In the genomic region with DNA sequence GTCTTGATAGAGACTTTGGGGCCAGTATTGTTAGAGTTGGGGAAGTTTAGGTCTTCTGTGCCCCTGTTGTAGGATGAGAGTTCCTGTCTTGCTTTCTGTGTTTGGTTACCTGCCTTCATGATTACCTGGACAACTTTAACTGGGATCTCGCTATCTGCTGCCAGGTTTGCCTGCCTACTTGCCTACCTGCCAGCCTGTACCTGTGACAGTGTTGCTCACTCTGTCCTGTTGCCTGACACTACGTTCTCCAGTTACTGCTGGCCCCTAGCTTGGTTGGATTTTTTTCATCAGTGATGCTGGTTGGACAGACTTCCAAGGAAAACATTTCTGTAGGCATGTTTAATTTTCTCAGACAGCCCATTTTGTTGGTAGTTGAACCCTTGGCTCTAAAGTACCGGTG, we compare ENCODE assay signal across 23 cellular contexts. TPM values are rescaled to one million over a fixed set of nuclear protein-coding genes. Genes with fewer than 3 reads are reported as not detected.
DNase-seq lines count a peak whose midpoint lies in the region; ATAC-seq and TF ChIP-seq lines count a peak whose summit lies in the region.
"Had no signal": no experiment of that assay in that cellular context is flagged by ENCODE, and none has a peak within 500 bp of the region (broad histone marks: within the 10 kb centered on the region; RNA-seq: fewer than 3 reads in every experiment).

No MANE protein-coding gene starts in this region.

- H2BK120ac ChIP-seq in H9 (ENCODE audit: low read depth, low read length, poor library complexity, severe bottlenecking) (no peak overlapping the region), mesenchymal stem cell (ENCODE audit: low read depth, low read length) (no peak overlapping the region), trophoblast cell (ENCODE audit: insufficient read depth, low read length, poor library complexity) (no peak overlapping the region)

- H3K79me2 ChIP-seq in H9 (ENCODE audit: insufficient read depth, low read length) (peaks cover 2% of the 10 kb centered on the region; the same call in 1 of the 2 replicates), trophoblast cell (ENCODE audit: control insufficient read depth, insufficient read depth, low read length, poor library complexity) (no peaks in the 10 kb centered on the region)

- H3K27me3 Mint-ChIP-seq in H9 (ENCODE audit: low read depth), result no peaks in the 10 kb centered on the region
- H3K27me3 Mint-ChIP-seq: CD4-positive, alpha-beta T cell; CD8-positive, alpha-beta memory T cell had no signal

- ATAC-seq in left ventricle myocardium superior (no peak), GM21825 (IDR thresholded peaks at IDR 0.05; ENCODE audit: unreplicated experiment) (no peak)
- ATAC-seq: A549, GM12878, HCT116 had no signal

- H3K36me3 Mint-ChIP-seq in H9 (ENCODE audit: insufficient read depth in 1 of 3, low read depth in 3 of 3), result peaks cover 2 to 9% (median 8%) of the 10 kb centered on the region in 3 experiments; a peak in 5 of 7 replicates
- H3K36me3 Mint-ChIP-seq: CD14-positive monocyte; CD8-positive, alpha-beta memory T cell had no signal

- H4K91ac ChIP-seq in H9 (ENCODE audit: insufficient read length, low read depth, low read length) (no peak overlapping the region), mesenchymal stem cell (ENCODE audit: low read length) (peak overlapping the region; percentile 18), trophoblast cell (ENCODE audit: low read depth, low read length) (no peak overlapping the region)

- no peak overlapping the region for H3K4me3 Mint-ChIP-seq in H9
- H3K4me3 Mint-ChIP-seq: CD14-positive monocyte; CD4-positive, alpha-beta T cell; CD8-positive, alpha-beta memory T cell had no signal

- no CpG with 5 or more reads among the region's 3 CpGs for WGBS in H9 (ENCODE audit: extremely low coverage, insufficient read length, low lambda C conversion rate)
- WGBS in mesenchymal stem cell, result 91% methylated on average over 2 of the region's 3 CpGs
- no CpG with 5 or more reads among the region's 3 CpGs for WGBS in trophoblast cell (ENCODE audit: extremely low coverage, insufficient coverage, insufficient read length)

- no peak overlapping the region for H3K23ac ChIP-seq in H9 (ENCODE audit: insufficient read length, low read depth, low read length)
- H3K23ac ChIP-seq in mesenchymal stem cell (ENCODE audit: low read length in 2 of 2), result no peak overlapping the region
- H3K23ac ChIP-seq in trophoblast cell (ENCODE audit: low read length), result peak overlapping the region; percentile 5

- H3K79me1 ChIP-seq in H9 (ENCODE audit: insufficient read depth, low read depth, low read length, poor library complexity, severe bottlenecking) (no peaks in the 10 kb centered on the region), mesenchymal stem cell (replicated peaks; ENCODE audit: low read length, poor library complexity, severe bottlenecking) (peaks cover 7% of the 10 kb centered on the region), trophoblast cell (ENCODE audit: low read length) (no peaks in the 10 kb centered on the region)

- no peaks in the 10 kb centered on the region for H3K9me3 ChIP-seq in H9 (ENCODE audit: control insufficient read depth, low read depth, low read length)
- no peaks in the 10 kb centered on the region for H3K9me3 ChIP-seq in mesenchymal stem cell (ENCODE audit: control insufficient read depth, low read length)
- H3K9me3 ChIP-seq in trophoblast cell (ENCODE audit: insufficient read depth, low read depth, low read length), result no peaks in the 10 kb centered on the region
- H3K9me3 ChIP-seq: BE2C; BLaER1 treated with 17β-estradiol and CSF1 and Interleukin-3, amounts not matched to agents 10 nM and 100 nM had no signal

- H3K4me1 ChIP-seq in H9 (ENCODE audit: insufficient read depth, low read length), result no peaks in the 10 kb centered on the region
- peaks cover 1% of the 10 kb centered on the region for H3K4me1 ChIP-seq in mesenchymal stem cell (ENCODE audit: control insufficient read depth, insufficient read depth, low read depth, low read length)
- no peaks in the 10 kb centered on the region for H3K4me1 ChIP-seq in trophoblast cell (ENCODE audit: control insufficient read depth in 1 of 2, insufficient read depth in 2 of 2, low read length in 2 of 2)
- H3K4me1 ChIP-seq: BE2C; BLaER1 treated with 17β-estradiol and CSF1 and Interleukin-3, amounts not matched to agents 10 nM and 100 nM had no signal

- H4K5ac ChIP-seq in H9 (ENCODE audit: insufficient read length, low read depth, low read length), result no peak overlapping the region

- H2AFZ ChIP-seq in H9 (ENCODE audit: low read length), result no peak overlapping the region
- H2AFZ ChIP-seq in mesenchymal stem cell (ENCODE audit: low read depth, low read length), result no peak overlapping the region
- no peak overlapping the region for H2AFZ ChIP-seq in trophoblast cell (ENCODE audit: insufficient read depth, low read length, poor library complexity)

- H4K8ac ChIP-seq in H9 (replicated peaks; ENCODE audit: insufficient read length, low read depth, low read length) (no peak overlapping the region), mesenchymal stem cell (ENCODE audit: low read length) (no peak overlapping the region), trophoblast cell (ENCODE audit: low read depth, low read length) (no peak overlapping the region)

- H4K12ac ChIP-seq in trophoblast cell (ENCODE audit: low read depth, low read length), result no peak overlapping the region

- no peak overlapping the region for H3K56ac ChIP-seq in H9 (ENCODE audit: insufficient read length, low read depth, low read length)

- no peaks in the 10 kb centered on the region for H4K20me1 ChIP-seq in H9 (ENCODE audit: control insufficient read depth, insufficient read depth, insufficient read length)
- H4K20me1 ChIP-seq: BLaER1 treated with 17β-estradiol and CSF1 and Interleukin-3, amounts not matched to agents 10 nM and 100 nM had no signal

- H3K27ac ChIP-seq in H9 (ENCODE audit: insufficient read length, low read depth, low read length) (no peak overlapping the region), mesenchymal stem cell (ENCODE audit: low read length, poor library complexity, severe bottlenecking) (no peak overlapping the region), trophoblast cell (ENCODE audit: low read depth, low read length) (no peak overlapping the region)
- H3K27ac ChIP-seq: A549; BLaER1 treated with 17β-estradiol and CSF1 and Interleukin-3, amounts not matched to agents 10 nM and 100 nM had no signal

- H3K9me3 Mint-ChIP-seq in H9, result peaks cover 11 to 12% of the 10 kb centered on the region in 2 experiments; a peak in 4 of 5 replicates

- H3K23me2 ChIP-seq in H9 (ENCODE audit: insufficient read length, low read depth, low read length, poor library complexity, severe bottlenecking), result no peaks in the 10 kb centered on the region

- H3K36me3 ChIP-seq in mesenchymal stem cell (ENCODE audit: control insufficient read depth in 1 of 2, insufficient read depth in 2 of 2, low read depth in 1 of 2, low read length in 2 of 2) (no peaks in the 10 kb centered on the region), trophoblast cell (ENCODE audit: control insufficient read depth in 1 of 2, insufficient read depth in 2 of 2, low read length in 2 of 2) (no peaks in the 10 kb centered on the region)
- H3K36me3 ChIP-seq: BE2C; BLaER1 treated with 17β-estradiol and CSF1 and Interleukin-3, amounts not matched to agents 10 nM and 100 nM had no signal

- H2BK5ac ChIP-seq in H9 (ENCODE audit: insufficient read length, low read length) (no peak overlapping the region), mesenchymal stem cell (ENCODE audit: low read depth, low read length, poor library complexity, severe bottlenecking) (no peak overlapping the region), trophoblast cell (ENCODE audit: low read depth, low read length, poor library complexity) (no peak overlapping the region)

- H3K4me2 ChIP-seq in H9 (ENCODE audit: insufficient read depth, insufficient read length, low read length) (no peak overlapping the region), mesenchymal stem cell (ENCODE audit: low read length, poor library complexity, severe bottlenecking) (no peak overlapping the region), trophoblast cell (ENCODE audit: low read length) (no peak overlapping the region)
- H3K4me2 ChIP-seq: A549; BLaER1 treated with 17β-estradiol and CSF1 and Interleukin-3, amounts not matched to agents 10 nM and 100 nM had no signal

- 0 out of 2 replicates have a peak overlapping the region, but pooled peaks have one; percentile 7 for H3K14ac ChIP-seq in H9 (ENCODE audit: insufficient read depth, low read length)
- H3K14ac ChIP-seq in mesenchymal stem cell (ENCODE audit: low read length in 2 of 2), result no peak overlapping the region
- H3K14ac ChIP-seq in trophoblast cell (ENCODE audit: low read length), result no peak overlapping the region

- intact Hi-C loops in left ventricle myocardium superior (cut with micrococcal nuclease), result no loop called here

- no peak overlapping the region for H2AK5ac ChIP-seq in H9 (ENCODE audit: insufficient read length, low read length)
- H2AK5ac ChIP-seq in mesenchymal stem cell (ENCODE audit: low read length, severe bottlenecking), result peak overlapping the region; percentile 17
- H2AK5ac ChIP-seq in trophoblast cell (ENCODE audit: low read length), result no peak overlapping the region

- peaks cover 9 to 11% of the 10 kb centered on the region in 2 experiments for H3K4me1 Mint-ChIP-seq in H9
- H3K4me1 Mint-ChIP-seq: CD14-positive monocyte; CD8-positive, alpha-beta memory T cell had no signal

- DNase-seq in H9, result no peak
- DNase-seq in mesenchymal stem cell, result no peak
- no peak for DNase-seq in trophoblast cell
- DNase-seq in left ventricle myocardium superior, result no peak
- no peak for DNase-seq in NCI-H1436 (lab: John Stamatoyannopoulos, UW)
- DNase-seq in glomerular visceral epithelial cell (ENCODE audit: extremely low spot score), result no peak
- DNase-seq: 8988T; ACHN; AML-193; BE2C; CD4-positive, alpha-beta T cell; CD8-positive, alpha-beta memory T cell; DMS 273 treated with DMSO at 0.1 percent for 48 hours; DMS79; EL; GDM1; H7 had no signal

- TF ChIP-seq CTCF in H9 (conservative IDR thresholded peaks at IDR 0.05), result no peak

- no peak overlapping the region for H2BK15ac ChIP-seq in H9 (ENCODE audit: low read depth, low read length)
- no peak overlapping the region for H2BK15ac ChIP-seq in mesenchymal stem cell (ENCODE audit: low read depth, poor library complexity, severe bottlenecking)

- no peak overlapping the region for H3K4ac ChIP-seq in H9 (ENCODE audit: low read depth, low read length)
- no peak overlapping the region for H3K4ac ChIP-seq in mesenchymal stem cell (ENCODE audit: low read depth in 1 of 2, low read length in 2 of 2)
- no peak overlapping the region for H3K4ac ChIP-seq in trophoblast cell (ENCODE audit: low read depth, low read length)

- H3K4me3 ChIP-seq in mesenchymal stem cell (ENCODE audit: insufficient read depth in 1 of 2, low read depth in 1 of 2, low read length in 2 of 2) (no peak overlapping the region), trophoblast cell (ENCODE audit: low read depth, low read length) (no peak overlapping the region)
- H3K4me3 ChIP-seq: A549; BLaER1 treated with 17β-estradiol and CSF1 and Interleukin-3, amounts not matched to agents 10 nM and 100 nM; GM12878 had no signal

- no peak overlapping the region for H3K9ac ChIP-seq in H9 (ENCODE audit: extremely low read depth, insufficient read length, low read length)
- no peak overlapping the region for H3K9ac ChIP-seq in mesenchymal stem cell (ENCODE audit: low read length)
- H3K9ac ChIP-seq in trophoblast cell (ENCODE audit: low read length), result no peak overlapping the region
- H3K9ac ChIP-seq: BLaER1 treated with 17β-estradiol and CSF1 and Interleukin-3, amounts not matched to agents 10 nM and 100 nM had no signal

- H2BK12ac ChIP-seq in H9 (ENCODE audit: insufficient read length, low read depth, low read length) (no peak overlapping the region), mesenchymal stem cell (ENCODE audit: low read length in 2 of 2) (no peak overlapping the region), trophoblast cell (ENCODE audit: low read length) (no peak overlapping the region)

- no peak overlapping the region for H2BK20ac ChIP-seq in H9 (ENCODE audit: low read depth, low read length, poor library complexity, severe bottlenecking)

- H3K18ac ChIP-seq in H9 (ENCODE audit: insufficient read length, low read depth, low read length) (peak overlapping the region; percentile 64), mesenchymal stem cell (ENCODE audit: low read depth in 1 of 2, low read length in 2 of 2) (no peak overlapping the region), trophoblast cell (ENCODE audit: low read length) (no peak overlapping the region)

- no peaks in the 10 kb centered on the region for H3K27me3 ChIP-seq in H9 (ENCODE audit: insufficient read depth, low read length)
- no peaks in the 10 kb centered on the region for H3K27me3 ChIP-seq in mesenchymal stem cell (ENCODE audit: control insufficient read depth in 1 of 2, insufficient read depth in 1 of 2, low read length in 2 of 2)
- no peaks in the 10 kb centered on the region for H3K27me3 ChIP-seq in trophoblast cell (ENCODE audit: insufficient read depth, low read length)
- H3K27me3 ChIP-seq: BE2C; BLaER1 treated with 17β-estradiol and CSF1 and Interleukin-3, amounts not matched to agents 10 nM and 100 nM had no signal

- no peak overlapping the region for H3T11ph ChIP-seq in H9 (ENCODE audit: low read length)

- peak overlapping the region in 1 of 3 experiments; percentile 86; a peak in 2 of 7 replicates for H3K27ac Mint-ChIP-seq in H9
- H3K27ac Mint-ChIP-seq: CD14-positive monocyte; CD4-positive, alpha-beta T cell; CD8-positive, alpha-beta memory T cell had no signal

RNA-seq across cellular contexts. Expression of gene PPP1R9A, which starts 48.4 kb away (rescaled TPM):
- total RNA-seq in H9 (2021) (17.0 and 17.3 TPM in 2 replicates), left ventricle myocardium superior (26.0 TPM)
- 0.50 TPM for polyA plus RNA-seq in mesenchymal stem cell (2013, experiment 1 of 2)
- 0.37 TPM for polyA plus RNA-seq in mesenchymal stem cell (2013, experiment 2 of 2)
- polyA plus RNA-seq in trophoblast cell (2013), result 1.3 and 1.5 TPM in 2 replicates
- total RNA-seq: CD4-positive, alpha-beta T cell; GM12878 had no signal
- polyA plus RNA-seq: CD14-positive monocyte; CD8-positive, alpha-beta memory T cell had no signal
